ENCODE assay signal across 16 cellular contexts in the genomic region with DNA sequence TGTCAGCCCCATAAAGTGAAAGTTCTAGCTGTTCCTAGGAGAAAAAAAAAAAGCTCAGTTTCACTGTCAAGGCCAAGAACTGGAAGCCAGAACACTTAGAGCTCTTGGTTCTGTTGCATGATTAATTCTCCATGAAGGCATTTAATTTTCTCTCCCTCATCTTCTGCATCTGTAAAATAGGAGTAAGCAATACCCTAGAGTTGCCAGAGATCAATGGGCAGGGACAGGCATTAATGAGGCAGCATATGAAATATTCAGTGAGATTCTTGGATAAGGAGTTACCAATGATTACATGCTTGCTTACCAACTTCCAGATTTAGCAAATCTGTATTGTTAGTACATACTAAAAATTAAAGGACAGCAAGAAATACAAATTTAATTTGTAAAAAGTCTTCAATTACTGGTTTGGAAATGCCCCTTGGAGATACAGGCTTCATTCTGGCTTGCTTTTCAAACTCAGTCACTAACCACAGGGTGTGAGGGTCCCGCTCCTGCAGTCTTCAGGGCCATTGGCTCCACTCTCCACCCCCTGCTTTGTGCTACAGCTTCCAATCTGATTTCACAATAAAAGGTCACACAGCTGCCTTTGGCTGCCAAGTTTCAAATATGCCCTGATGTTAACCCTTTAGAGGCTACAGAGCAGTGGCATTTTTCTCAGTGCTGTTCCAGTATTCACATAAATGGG.
A peak's percentile ranks its signal among the peaks of the same experiment; 100 is the strongest.
DNase-seq lines count a peak whose midpoint lies in the region; ATAC-seq and TF ChIP-seq lines count a peak whose summit lies in the region.
"Had no signal": no experiment of that assay in that cellular context is flagged by ENCODE, and none has a peak within 500 bp of the region (broad histone marks: within the 10 kb centered on the region; RNA-seq: fewer than 3 reads in every experiment).

No MANE protein-coding gene starts in this region.

- H3K36me3 ChIP-seq in PC-3 (ENCODE audit: low read depth, low read length) (no peaks in the 10 kb centered on the region), trophoblast cell (ENCODE audit: control insufficient read depth in 1 of 2, insufficient read depth in 2 of 2, low read length in 2 of 2) (no peaks in the 10 kb centered on the region)
- H3K36me3 ChIP-seq: gastrocnemius medialis had no signal

- H2BK12ac ChIP-seq in trophoblast cell (ENCODE audit: low read length): peak overlapping the region; percentile 65

- TF ChIP-seq CTCF in PC-3 (conservative IDR thresholded peaks at IDR 0.05; ENCODE audit: low read depth, low read length): no peak
- TF ChIP-seq CTCF in fibroblast of pulmonary artery (IDR thresholded peaks at IDR 0.05; ENCODE audit: low read length, missing control alignments): no peak

- H4K91ac ChIP-seq in trophoblast cell (ENCODE audit: low read depth, low read length): peak overlapping the region; percentile 66

- H3K4ac ChIP-seq in trophoblast cell (ENCODE audit: low read depth, low read length): no peak overlapping the region

- BruUV-seq in PC-3 (replicated peaks; lab: Mats Ljungman, UMichigan): no TSS peak

- H3K4me1 ChIP-seq in PC-3 (ENCODE audit: insufficient read depth, low read length) (peaks cover 50% of the 10 kb centered on the region), trophoblast cell (ENCODE audit: control insufficient read depth in 1 of 2, insufficient read depth in 2 of 2, low read length in 2 of 2) (peaks cover 25 to 31% of the 10 kb centered on the region in 2 experiments)

- peaks cover 23% of the 10 kb centered on the region for H3K79me1 ChIP-seq in trophoblast cell (ENCODE audit: low read length)

- no peak overlapping the region for H2BK120ac ChIP-seq in trophoblast cell (ENCODE audit: insufficient read depth, low read length, poor library complexity)

- H3K27me3 ChIP-seq in PC-3 (ENCODE audit: low read length) (no peaks in the 10 kb centered on the region), trophoblast cell (ENCODE audit: insufficient read depth, low read length) (no peaks in the 10 kb centered on the region)
- H3K27me3 ChIP-seq: gastrocnemius medialis had no signal

- H3F3A ChIP-seq in PC-3 (ENCODE audit: low read length, unreplicated experiment): no peaks in the 10 kb centered on the region

- peak overlapping the region; percentile 73 for H2BK5ac ChIP-seq in trophoblast cell (ENCODE audit: low read depth, low read length, poor library complexity)

- H3K4me2 ChIP-seq in PC-3 (ENCODE audit: low read length) (no peak overlapping the region), trophoblast cell (ENCODE audit: low read length) (no peak overlapping the region)

- H3K18ac ChIP-seq in trophoblast cell (ENCODE audit: low read length): no peak overlapping the region

- H3K9me3 ChIP-seq in PC-3 (ENCODE audit: low read length) (no peaks in the 10 kb centered on the region), trophoblast cell (ENCODE audit: insufficient read depth, low read depth, low read length) (no peaks in the 10 kb centered on the region)
- H3K9me3 ChIP-seq: gastrocnemius medialis had no signal

- H2AFZ ChIP-seq in PC-3 (ENCODE audit: low read length) (no peak overlapping the region), trophoblast cell (ENCODE audit: insufficient read depth, low read length, poor library complexity) (no peak overlapping the region)

- ATAC-seq in PC-3: no peak
- no peak for ATAC-seq in HG03025 (IDR thresholded peaks at IDR 0.05; ENCODE audit: low FRiP score, unreplicated experiment)
- ATAC-seq: activated CD4-positive, alpha-beta T cell treated with anti-CD3 and anti-CD28 coated beads for 36 hours; gastrocnemius medialis had no signal

- H3K14ac ChIP-seq in trophoblast cell (ENCODE audit: low read length): no peak overlapping the region

- no peak overlapping the region for H3K4me3 ChIP-seq in PC-3 (ENCODE audit: low read length)
- H3K4me3 ChIP-seq in fibroblast of pulmonary artery (replicated peaks; ENCODE audit: low read depth, low read length): no peak overlapping the region
- H3K4me3 ChIP-seq in trophoblast cell (ENCODE audit: low read depth, low read length): no peak overlapping the region
- H3K4me3 ChIP-seq: gastrocnemius medialis had no signal

- peak overlapping the region; percentile 76; the same call in 1 of the 2 replicates for H3K27ac ChIP-seq in PC-3 (ENCODE audit: low read length)
- H3K27ac ChIP-seq in trophoblast cell (ENCODE audit: low read depth, low read length): peak overlapping the region; percentile 77

- no peaks in the 10 kb centered on the region for H3K9me2 ChIP-seq in PC-3 (replicated peaks; ENCODE audit: low read length)

- peak overlapping the region; percentile 53 for H4K8ac ChIP-seq in trophoblast cell (ENCODE audit: low read depth, low read length)

- no peak overlapping the region for H4K12ac ChIP-seq in trophoblast cell (ENCODE audit: low read depth, low read length)

- H3K9ac ChIP-seq in PC-3 (ENCODE audit: low read length): no peak overlapping the region
- no peak overlapping the region for H3K9ac ChIP-seq in trophoblast cell (ENCODE audit: low read length)

- no peak overlapping the region for H3K23ac ChIP-seq in trophoblast cell (ENCODE audit: low read length)

- H3K79me2 ChIP-seq in PC-3 (ENCODE audit: low read length): no peaks in the 10 kb centered on the region
- peaks cover 2% of the 10 kb centered on the region for H3K79me2 ChIP-seq in trophoblast cell (ENCODE audit: control insufficient read depth, insufficient read depth, low read length, poor library complexity)

- intact Hi-C loops in PC-3 (cut with micrococcal nuclease): no loop called here

- CTCF ChIA-PET in PC-3 (lab: Charles Lee): no interaction called here

- no peaks in the 10 kb centered on the region for H4K20me1 ChIP-seq in PC-3 (ENCODE audit: low read length)

- no peak overlapping the region for H2AK5ac ChIP-seq in trophoblast cell (ENCODE audit: low read length)

- POLR2A ChIA-PET in PC-3 (lab: Charles Lee; ENCODE audit: unreplicated experiment): interaction anchor here (0.6 kb wide), 1 partner anchor 145 kb away, joined by 7 read pairs; no protein-coding TSS in a partner anchor

- DNase-seq in AG20443 (ENCODE audit: low spot score) (peak; percentile 50), PC-3 (peak; percentile 18), fibroblast of pulmonary artery (ENCODE audit: low read depth) (peak; percentile 45), trophoblast cell (no peak), NCI-H345 treated with DMSO at 0.1 percent for 48 hours (lab: John Stamatoyannopoulos, UW; ENCODE audit: unreplicated experiment) (no peak), MV-4-11 (lab: John Stamatoyannopoulos, UW) (no peak)
- no peak for DNase-seq in activated T-cell treated with anti-CD3 and anti-CD28 coated beads, Interleukin-2, amount 50 U/mL, for 48 hours
- DNase-seq: activated CD4-positive, alpha-beta T cell treated with anti-CD3 and anti-CD28 coated beads for 36 hours; activated naive CD4-positive, alpha-beta T cell treated with anti-CD3 and anti-CD28 coated beads, Interleukin-2, amount 50 U/mL, for 16 hours; effector CD8-positive, alpha-beta T cell; gastrocnemius medialis; NCI-H2029; nephron progenitor cell; SIG-M5; stimulated activated CD4-positive, alpha-beta T cell treated with anti-CD3 and anti-CD28 coated beads, Interleukin-1b, Interleukin-23, amount 100 ng/mL, for 48 hours had no signal

- no CpG with 5 or more reads among the region's 1 CpG for WGBS in trophoblast cell (ENCODE audit: extremely low coverage, insufficient coverage, insufficient read length)

Comparison
In these comparisons a context has a peak if more than half of its experiments do, and no peak if none do; other contexts are left out.
1. DNase-seq: peak in AG20443 (single experiment), PC-3 (single experiment) and fibroblast of pulmonary artery (single experiment); none in trophoblast cell (0 of 2), NCI-H345 treated with DMSO at 0.1 percent for 48 hours (single experiment), MV-4-11 (single experiment) and activated T-cell treated with anti-CD3 and anti-CD28 coated beads, Interleukin-2, amount 50 U/mL, for 48 hours (0 of 2).